8 cellular contexts compared by ENCODE assay signal in the genomic region with DNA sequence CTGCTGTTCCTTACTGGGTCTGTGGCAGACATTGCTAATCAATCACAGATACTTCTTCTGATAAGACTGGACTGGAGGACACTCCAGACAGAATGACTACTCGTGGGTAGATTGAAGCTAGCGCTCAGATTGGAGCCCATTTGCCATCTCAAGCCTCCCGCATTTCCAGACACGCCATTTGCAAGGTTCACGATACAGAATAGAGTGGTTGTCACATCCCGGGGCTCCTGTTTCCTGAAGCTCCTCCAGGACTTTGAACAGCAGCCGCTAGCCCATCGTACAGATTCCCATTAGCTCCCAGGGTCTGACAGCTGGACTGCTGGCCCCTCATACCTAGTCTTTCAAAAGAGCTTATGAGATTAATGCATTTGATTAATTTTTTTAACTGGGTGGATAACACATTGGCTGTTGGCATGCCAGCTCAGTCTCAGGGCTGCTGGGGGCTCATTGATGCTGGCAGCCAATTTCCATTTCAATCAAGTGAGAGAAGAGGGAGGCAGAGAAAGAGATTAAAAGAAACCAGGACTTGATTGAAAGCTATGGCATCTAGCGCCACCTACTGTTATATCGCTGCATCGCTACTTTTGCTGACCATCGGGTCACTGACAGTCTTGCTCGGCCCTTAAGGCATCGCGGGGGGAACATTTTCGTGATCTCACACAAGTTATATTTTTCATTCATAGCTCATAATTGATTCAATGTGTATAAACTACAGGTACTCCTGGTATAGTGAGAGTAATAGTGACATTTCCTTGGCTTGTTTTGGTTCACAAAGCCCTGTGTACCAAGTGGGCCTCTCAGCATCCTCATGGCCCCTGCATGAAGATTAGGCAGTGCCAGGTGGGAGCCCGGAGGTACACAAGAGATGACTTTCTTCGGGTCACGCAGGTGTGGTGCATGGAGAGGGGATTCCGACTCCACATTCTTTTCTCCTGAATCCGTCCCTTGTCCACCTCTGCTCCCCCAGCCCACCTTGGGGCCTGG.
DNase-seq lines count a peak whose midpoint lies in the region; ATAC-seq and TF ChIP-seq lines count a peak whose summit lies in the region.

No MANE protein-coding gene starts in this region.

- H3K4me3 Mint-ChIP-seq in activated T-helper 1 cell treated with anti-CD3 and anti-CD28 coated beads, Interleukin-12 subunit alpha, Interleukin-12 subunit beta, Interleukin-2, Interleukin-4 antibody, amounts not matched to agents 30 ng/mL and 10 ng/mL and 1 ng/mL, durations not matched to agents 14 hours and 24 hours and 36 hours, result no peak overlapping the region

- H3K27ac ChIP-seq in HEK293 (ENCODE audit: extremely low read depth, low read depth, low read length), result no peak overlapping the region
- no peak overlapping the region for H3K27ac ChIP-seq in heart right ventricle

- H3K36me3 ChIP-seq in HEK293 (ENCODE audit: control insufficient read depth in 2 of 2, insufficient read depth in 1 of 2, low read length in 2 of 2) (no peaks in the 10 kb centered on the region), heart right ventricle (no peaks in the 10 kb centered on the region)

- peak; percentile 26 to 80 (median 64) for ATAC-seq in heart right ventricle
- ATAC-seq in HG02678 (IDR thresholded peaks at IDR 0.05; ENCODE audit: unreplicated experiment), result no peak
- no peak for ATAC-seq in HG02588 (IDR thresholded peaks at IDR 0.05; ENCODE audit: unreplicated experiment)

- no peaks in the 10 kb centered on the region for H3K4me1 Mint-ChIP-seq in activated T-helper 1 cell treated with anti-CD3 and anti-CD28 coated beads, Interleukin-12 subunit alpha, Interleukin-12 subunit beta, Interleukin-2, Interleukin-4 antibody, amounts not matched to agents 30 ng/mL and 10 ng/mL and 1 ng/mL, durations not matched to agents 14 hours and 24 hours and 36 hours (ENCODE audit: low read depth)

- DNase-seq in Caki2 (ENCODE audit: low read depth) (peak; percentile 48), NCI-H510A treated with DMSO at 0.1 percent for 48 hours (lab: John Stamatoyannopoulos, UW) (peak; percentile 96), heart right ventricle (peak; percentile 44 to 72), pulmonary artery endothelial cell (ENCODE audit: low read depth, low spot score) (peak; percentile 35)
- DNase-seq in activated T-helper 1 cell treated with anti-CD3 and anti-CD28 coated beads, Interleukin-12 subunit alpha, Interleukin-12 subunit beta, Interleukin-2, Interleukin-4 antibody, amounts not matched to agents 30 ng/mL and 10 ng/mL and 1 ng/mL, durations not matched to agents 14 hours and 24 hours and 36 hours (ENCODE audit: low spot score), result peak; percentile 6

- TF ChIP-seq CTCF in HEK293 (tag by site-specific recombination; IDR thresholded peaks at IDR 0.05) (peak; percentile 40; the same call in 1 of the 2 replicates), heart right ventricle (IDR thresholded peaks at IDR 0.05) (peak; percentile 68 to 94 (median 87))

- CTCF ChIA-PET in HEK293 (lab: Yijun Ruan, JAX), result interaction anchor here (0.5 to 2.6 kb wide), 41 partner anchors 9 to 1008 kb away, joined by 3 to 13 read pairs (median 4); a partner anchor contains a TSS

- H3K4me1 ChIP-seq in HEK293 (ENCODE audit: control insufficient read depth, insufficient read depth, low read length), result no peaks in the 10 kb centered on the region
- peaks cover 0 to 16% (median 5%) of the 10 kb centered on the region in 9 donors for H3K4me1 ChIP-seq in heart right ventricle

- H3K27me3 Mint-ChIP-seq in activated T-helper 1 cell treated with anti-CD3 and anti-CD28 coated beads, Interleukin-12 subunit alpha, Interleukin-12 subunit beta, Interleukin-2, Interleukin-4 antibody, amounts not matched to agents 30 ng/mL and 10 ng/mL and 1 ng/mL, durations not matched to agents 14 hours and 24 hours and 36 hours (ENCODE audit: insufficient read depth), result no peaks in the 10 kb centered on the region

- H3K4me3 ChIP-seq in HEK293 (ENCODE audit: low read depth, low read length) (no peak overlapping the region), heart right ventricle (no peak overlapping the region)

- H3K27ac Mint-ChIP-seq in activated T-helper 1 cell treated with anti-CD3 and anti-CD28 coated beads, Interleukin-12 subunit alpha, Interleukin-12 subunit beta, Interleukin-2, Interleukin-4 antibody, amounts not matched to agents 30 ng/mL and 10 ng/mL and 1 ng/mL, durations not matched to agents 14 hours and 24 hours and 36 hours, result no peak overlapping the region

- H3K9me3 ChIP-seq in HEK293 (ENCODE audit: control insufficient read depth, insufficient read depth, low read depth, low read length) (no peaks in the 10 kb centered on the region), heart right ventricle (no peaks in the 10 kb centered on the region)

- in situ Hi-C loops in Caki2 (cut with HindIII; ENCODE audit: low pct_unique_long_range_greater_than_20kb, low sequenced_read_pairs), result no loop called here

- POLR2A ChIA-PET in HEK293 (lab: Yijun Ruan, JAX), result no interaction called here

- H3K9me3 Mint-ChIP-seq in activated T-helper 1 cell treated with anti-CD3 and anti-CD28 coated beads, Interleukin-12 subunit alpha, Interleukin-12 subunit beta, Interleukin-2, Interleukin-4 antibody, amounts not matched to agents 30 ng/mL and 10 ng/mL and 1 ng/mL, durations not matched to agents 14 hours and 24 hours and 36 hours, result no peaks in the 10 kb centered on the region

- no peaks in the 10 kb centered on the region for H3K36me3 Mint-ChIP-seq in activated T-helper 1 cell treated with anti-CD3 and anti-CD28 coated beads, Interleukin-12 subunit alpha, Interleukin-12 subunit beta, Interleukin-2, Interleukin-4 antibody, amounts not matched to agents 30 ng/mL and 10 ng/mL and 1 ng/mL, durations not matched to agents 14 hours and 24 hours and 36 hours (ENCODE audit: low read depth)

- 31% methylated on average over 21 of the region's 21 CpGs for whole genome bisulfite sequencing in heart right ventricle, 2 donors

- intact Hi-C loops in activated T-helper 1 cell treated with anti-CD3 and anti-CD28 coated beads, Interleukin-12 subunit alpha, Interleukin-12 subunit beta, Interleukin-2, Interleukin-4 antibody, amounts not matched to agents 30 ng/mL and 10 ng/mL and 1 ng/mL, durations not matched to agents 14 hours and 24 hours and 36 hours (cut with micrococcal nuclease), result loop anchor here (1.0 to 5.0 kb wide), 4 partner anchors 298 to 1008 kb away; a partner anchor contains a TSS
- intact Hi-C loops in heart right ventricle (cut with DNase I), result loop anchor here in 9 of 10 donors (1.0 to 10.0 kb wide), 12 partner anchors 86 to 1008 kb away; a partner anchor contains a TSS

- no peaks in the 10 kb centered on the region for H3K27me3 ChIP-seq in heart right ventricle

TF ChIP-seq in HEK293, 187 proteins besides CTCF, POLR2A, EP300 and RAD21:
- TF ChIP-seq, protein P1, sequence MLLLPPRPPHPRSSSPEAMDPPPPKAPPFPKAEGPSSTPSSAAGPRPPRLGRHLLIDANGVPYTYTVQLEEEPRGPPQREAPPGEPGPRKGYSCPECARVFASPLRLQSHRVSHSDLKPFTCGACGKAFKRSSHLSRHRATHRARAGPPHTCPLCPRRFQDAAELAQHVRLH (tag by site-specific recombination; IDR thresholded peaks at IDR 0.05), result no peak
- TF ChIP-seq ZNF654 (tag by site-specific recombination; IDR thresholded peaks at IDR 0.05; ENCODE audit: low read depth), result peak; percentile 96
- TF ChIP-seq, protein P2, sequence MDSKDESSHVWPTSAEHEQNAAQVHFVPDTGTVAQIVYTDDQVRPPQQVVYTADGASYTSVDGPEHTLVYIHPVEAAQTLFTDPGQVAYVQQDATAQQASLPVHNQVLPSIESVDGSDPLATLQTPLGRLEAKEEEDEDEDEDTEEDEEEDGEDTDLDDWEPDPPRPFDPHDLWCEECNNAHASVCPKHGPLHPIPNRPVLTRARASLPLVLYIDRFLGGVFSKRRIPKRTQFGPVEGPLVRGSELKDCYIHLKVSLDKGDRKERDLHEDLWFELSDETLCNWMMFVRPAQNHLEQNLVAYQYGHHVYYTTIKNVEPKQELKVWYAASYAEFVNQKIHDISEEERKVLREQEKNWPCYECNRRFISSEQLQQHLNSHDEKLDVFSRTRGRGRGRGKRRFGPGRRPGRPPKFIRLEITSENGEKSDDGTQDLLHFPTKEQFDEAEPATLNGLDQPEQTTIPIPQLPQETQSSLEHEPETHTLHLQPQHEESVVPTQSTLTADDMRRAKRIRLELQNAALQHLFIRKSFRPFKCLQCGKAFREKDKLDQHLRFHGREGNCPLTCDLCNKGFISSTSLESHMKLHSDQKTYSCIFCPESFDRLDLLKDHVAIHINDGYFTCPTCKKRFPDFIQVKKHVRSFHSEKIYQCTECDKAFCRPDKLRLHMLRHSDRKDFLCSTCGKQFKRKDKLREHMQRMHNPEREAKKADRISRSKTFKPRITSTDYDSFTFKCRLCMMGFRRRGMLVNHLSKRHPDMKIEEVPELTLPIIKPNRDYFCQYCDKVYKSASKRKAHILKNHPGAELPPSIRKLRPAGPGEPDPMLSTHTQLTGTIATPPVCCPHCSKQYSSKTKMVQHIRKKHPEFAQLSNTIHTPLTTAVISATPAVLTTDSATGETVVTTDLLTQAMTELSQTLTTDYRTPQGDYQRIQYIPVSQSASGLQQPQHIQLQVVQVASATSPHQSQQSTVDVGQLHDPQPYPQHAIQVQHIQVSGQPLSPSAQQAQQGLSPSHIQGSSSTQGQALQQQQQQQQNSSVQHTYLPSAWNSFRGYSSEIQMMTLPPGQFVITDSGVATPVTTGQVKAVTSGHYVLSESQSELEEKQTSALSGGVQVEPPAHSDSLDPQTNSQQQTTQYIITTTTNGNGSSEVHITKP (tag by site-specific recombination; IDR thresholded peaks at IDR 0.05), result no peak
- TF ChIP-seq PRDM1 (tag by site-specific recombination; IDR thresholded peaks at IDR 0.05), result peak; percentile 13; the same call in 1 of the 2 replicates

Comparison
In these comparisons a context has a peak if more than half of its experiments do, and no peak if none do; other contexts are left out.
1. DNase-seq: peak in every context shown above with its lines; median percentile 96 in NCI-H510A treated with DMSO at 0.1 percent for 48 hours; 58 in heart right ventricle; 48 in Caki2; 35 in pulmonary artery endothelial cell; 6 in activated T-helper 1 cell treated with anti-CD3 and anti-CD28 coated beads, Interleukin-12 subunit alpha, Interleukin-12 subunit beta, Interleukin-2, Interleukin-4 antibody, amounts not matched to agents 30 ng/mL and 10 ng/mL and 1 ng/mL, durations not matched to agents 14 hours and 24 hours and 36 hours.
2. ATAC-seq: peak in heart right ventricle (8 of 8); none in HG02678 (single experiment) and HG02588 (single experiment).